26 cellular contexts compared by ENCODE assay signal in the genomic region with DNA sequence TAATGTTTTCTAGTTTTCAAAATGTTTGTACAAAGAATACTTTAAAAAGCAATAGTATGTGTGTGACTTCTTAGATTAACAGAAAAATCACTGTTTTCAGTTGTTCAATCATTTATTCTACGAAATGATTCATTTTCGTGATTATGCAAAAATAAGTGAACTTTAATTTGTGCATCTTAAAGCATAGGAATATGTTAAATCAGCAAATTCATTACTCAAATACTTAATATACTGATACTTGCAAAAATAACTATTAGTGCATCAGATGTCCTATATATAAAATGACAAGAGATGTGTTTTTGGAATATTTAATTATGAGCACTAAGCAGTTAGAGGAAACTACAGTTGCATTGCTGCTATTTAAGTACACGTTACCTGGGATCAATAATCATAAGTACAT. TPM values are rescaled to one million over a fixed set of nuclear protein-coding genes. Genes with fewer than 3 reads are reported as not detected.
"Had no signal": no experiment of that assay in that cellular context is flagged by ENCODE, and none has a peak within 500 bp of the region (broad histone marks: within the 10 kb centered on the region; RNA-seq: fewer than 3 reads in every experiment).

No MANE protein-coding gene starts in this region.

- H3K4me2 ChIP-seq: smooth muscle cell had no signal

- ATAC-seq: heart left ventricle; left colon; left lung; lower lobe of right lung; naive thymus-derived CD8-positive, alpha-beta T cell; pancreas; right cardiac atrium; stimulated activated memory B cell treated with anti-CD40 and anti-IgM and Interleukin-4, amounts not matched to agents 10 μg/mL and 1 μg/mL and 100 μg/mL, for 72 hours; stimulated activated naive CD8-positive, alpha-beta T cell treated with anti-CD3 and anti-CD28 coated beads, Interleukin-15, amount 100 ng/mL, for 72 hours had no signal

- H3K36me3 ChIP-seq: heart left ventricle, left lung, lower lobe of right lung, pancreas, prostate gland, thyroid gland, transverse colon, upper lobe of left lung had no signal

- H3K27me3 ChIP-seq: heart left ventricle, left lung, pancreas, testis, thyroid gland, transverse colon, upper lobe of left lung had no signal

- H3K27ac ChIP-seq: heart left ventricle, left lung, lower lobe of right lung, pancreas, prostate gland, testis, thyroid gland, transverse colon, upper lobe of left lung had no signal

- H3K4me3 ChIP-seq: heart left ventricle, left lung, lower lobe of right lung, pancreas, prostate gland, smooth muscle cell, testis, thyroid gland, transverse colon, upper lobe of left lung had no signal

- H3K9me3 ChIP-seq: heart left ventricle, left lung, lower lobe of right lung, pancreas, prostate gland, testis, thyroid gland, transverse colon, upper lobe of left lung had no signal

- DNase-seq: heart left ventricle; left colon; left lung; lower lobe of right lung; mammary epithelial cell; mesenchymal stem cell; naive thymus-derived CD8-positive, alpha-beta T cell; nucleus accumbens; pancreas; posterior cingulate gyrus; retina; right cardiac atrium; stimulated activated CD4-positive, alpha-beta T cell treated with anti-CD3 and anti-CD28 coated beads, Interleukin-1b, Interleukin-23, amount 100 ng/mL, for 48 hours; stimulated activated CD4-positive, alpha-beta T cell treated with anti-CD3 and anti-CD28 coated beads, Interleukin-2, amount 100 ng/mL, for 48 hours; stimulated activated CD4-positive, alpha-beta T cell treated with anti-CD3 and anti-CD28 coated beads, Interleukin-4, amount 100 ng/mL, for 4 hours; stimulated activated CD8-positive, alpha-beta memory T cell treated with anti-CD3 and anti-CD28 coated beads, Interleukin-4, amount 100 ng/mL, for 48 hours; stimulated activated naive CD4-positive, alpha-beta T cell treated with Interleukin-2 at 50 U/mL for 16 hours; stimulated activated naive CD8-positive, alpha-beta T cell treated with anti-CD3 and anti-CD28 coated beads, Interleukin-15, amount 100 ng/mL, for 72 hours; testis; thyroid gland; transverse colon; upper lobe of left lung had no signal

- FAIRE-seq: keratinocyte had no signal

- H3K4me1 ChIP-seq: heart left ventricle, left lung, lower lobe of right lung, pancreas, prostate gland, testis, thyroid gland, transverse colon, upper lobe of left lung had no signal

RNA-seq across cellular contexts. Expression of a gene that starts 11.0 kb away (rescaled TPM):
- total RNA-seq: naive thymus-derived CD8-positive, alpha-beta T cell had no signal
- polyA plus RNA-seq: keratinocyte; mammary epithelial cell; naive thymus-derived CD8-positive, alpha-beta T cell had no signal
